8 cellular contexts compared by ENCODE assay signal in genomic region chr21:42187976-42188653, GRCh38. TPM values are rescaled to one million over a fixed set of nuclear protein-coding genes. Genes with fewer than 3 reads are reported as not detected.
DNase-seq lines count a peak whose midpoint lies in the region; ATAC-seq and TF ChIP-seq lines count a peak whose summit lies in the region.

No MANE protein-coding gene starts in this region.

- H3K9me3 ChIP-seq in tibial nerve (no peaks in the 10 kb centered on the region), Caco-2 (no peaks in the 10 kb centered on the region; the same call in 1 of the 2 replicates)

- TF ChIP-seq CTCF in nephron progenitor cell (IDR thresholded peaks at IDR 0.05) (no peak), tibial nerve (IDR thresholded peaks at IDR 0.05) (no peak), Caco-2 (IDR thresholded peaks at IDR 0.05; ENCODE audit: insufficient read depth in 1 of 2, low read depth in 1 of 2, low read length in 1 of 2, severe bottlenecking in 1 of 2, unreplicated experiment in 1 of 2) (no peak)

- H3K27me3 ChIP-seq in tibial nerve (no peaks in the 10 kb centered on the region), Caco-2 (replicated peaks; ENCODE audit: control insufficient read depth, insufficient read depth, low read length) (no peaks in the 10 kb centered on the region; the same call in 1 of the 2 replicates)

- peak overlapping the region in 3 of 4 donors; percentile 54 to 76 (median 55) for H3K27ac ChIP-seq in tibial nerve

- H3K27ac Mint-ChIP-seq in nephron progenitor cell (peak overlapping the region; percentile 70), Caco-2 (ENCODE audit: unreplicated experiment) (no peak overlapping the region)

- no TSS peak for BruUV-seq in Caco-2 (replicated peaks; lab: Mats Ljungman, UMichigan)

- H3K36me3 Mint-ChIP-seq in nephron progenitor cell (ENCODE audit: low read depth) (peaks cover 9% of the 10 kb centered on the region), Caco-2 (ENCODE audit: insufficient read depth, unreplicated experiment) (no peaks in the 10 kb centered on the region)

- H3K4me1 ChIP-seq in tibial nerve (peaks cover 0 to 27% (median 10%) of the 10 kb centered on the region in 4 donors), Caco-2 (no peaks in the 10 kb centered on the region)

- H3K27me3 Mint-ChIP-seq in nephron progenitor cell (ENCODE audit: low read depth, poor library complexity) (peaks cover 8% of the 10 kb centered on the region), Caco-2 (ENCODE audit: insufficient read depth, unreplicated experiment) (peaks cover 10% of the 10 kb centered on the region)

- no peak overlapping the region for H3K4me3 Mint-ChIP-seq in nephron progenitor cell
- H3K4me3 Mint-ChIP-seq in Caco-2 (ENCODE audit: unreplicated experiment): no peak overlapping the region

- POLR2A ChIA-PET in Caco-2 (lab: Charles Lee): no interaction called here

- TF ChIP-seq POLR2A in tibial nerve (IDR thresholded peaks at IDR 0.05): no peak

- H3K4me3 ChIP-seq in tibial nerve (no peak overlapping the region), Caco-2 (ENCODE audit: low read depth, low read length) (no peak overlapping the region)

- 54 to 67% methylated on average over 8 of the region's 8 CpGs for WGBS in tibial nerve, 2 donors

- intact Hi-C loops in Caco-2 (cut with micrococcal nuclease; ENCODE audit: unreplicated experiment): no loop called here

- H3K4me1 Mint-ChIP-seq in nephron progenitor cell (peaks cover 17% of the 10 kb centered on the region), Caco-2 (ENCODE audit: low read depth, unreplicated experiment) (no peaks in the 10 kb centered on the region)

- peak; percentile 96 for ATAC-seq in GM18867 (IDR thresholded peaks at IDR 0.05; ENCODE audit: unreplicated experiment)
- ATAC-seq in HG03039 (IDR thresholded peaks at IDR 0.05; ENCODE audit: unreplicated experiment): peak; percentile 88

- H3K36me3 ChIP-seq in tibial nerve: no peaks in the 10 kb centered on the region
- H3K36me3 ChIP-seq in Caco-2 (ENCODE audit: control insufficient read depth, insufficient read depth, low read length): no peaks in the 10 kb centered on the region

- peak in 1 of 2 donors; percentile 57 for TF ChIP-seq EP300 in tibial nerve (IDR thresholded peaks at IDR 0.05)

- CTCF ChIA-PET in Caco-2 (lab: Charles Lee): no interaction called here

- H3K9me3 Mint-ChIP-seq in nephron progenitor cell: peaks cover 19% of the 10 kb centered on the region
- no peaks in the 10 kb centered on the region for H3K9me3 Mint-ChIP-seq in Caco-2 (ENCODE audit: unreplicated experiment)

- DNase-seq in T follicular helper cell (ENCODE audit: low read depth) (peak; percentile 73), amniotic epithelial cell (ENCODE audit: low read depth) (peak; percentile 21), nephron progenitor cell (no peak), tibial nerve (ENCODE audit: low spot score in 2 of 2) (peak in 1 of 2 donors; percentile 43), Caco-2 (no peak), iPS-NIHi7 (ENCODE audit: extremely low spot score) (no peak)

RNA-seq across cellular contexts. Expression of gene ABCG1, which starts 30.8 kb away (rescaled TPM):
- 10 to 100 TPM; 10.5 to 32.8 (median 18.6) TPM for total RNA-seq in tibial nerve
- total RNA-seq in Caco-2 (2022): not detected in 2 replicates

Comparison
In these comparisons a context has a peak if more than half of its experiments do, and no peak if none do; other contexts are left out.
1. DNase-seq: peak in T follicular helper cell (single experiment) and amniotic epithelial cell (single experiment); none in nephron progenitor cell (single experiment), Caco-2 (0 of 2) and iPS-NIHi7 (single experiment).
2. RNA of gene ABCG1, which starts 30.8 kb away (total RNA-seq): 10.5 to 32.8 TPM in tibial nerve; not detected in Caco-2; every median in the first group is over 10 times any median in the second.